In the genomic region with DNA sequence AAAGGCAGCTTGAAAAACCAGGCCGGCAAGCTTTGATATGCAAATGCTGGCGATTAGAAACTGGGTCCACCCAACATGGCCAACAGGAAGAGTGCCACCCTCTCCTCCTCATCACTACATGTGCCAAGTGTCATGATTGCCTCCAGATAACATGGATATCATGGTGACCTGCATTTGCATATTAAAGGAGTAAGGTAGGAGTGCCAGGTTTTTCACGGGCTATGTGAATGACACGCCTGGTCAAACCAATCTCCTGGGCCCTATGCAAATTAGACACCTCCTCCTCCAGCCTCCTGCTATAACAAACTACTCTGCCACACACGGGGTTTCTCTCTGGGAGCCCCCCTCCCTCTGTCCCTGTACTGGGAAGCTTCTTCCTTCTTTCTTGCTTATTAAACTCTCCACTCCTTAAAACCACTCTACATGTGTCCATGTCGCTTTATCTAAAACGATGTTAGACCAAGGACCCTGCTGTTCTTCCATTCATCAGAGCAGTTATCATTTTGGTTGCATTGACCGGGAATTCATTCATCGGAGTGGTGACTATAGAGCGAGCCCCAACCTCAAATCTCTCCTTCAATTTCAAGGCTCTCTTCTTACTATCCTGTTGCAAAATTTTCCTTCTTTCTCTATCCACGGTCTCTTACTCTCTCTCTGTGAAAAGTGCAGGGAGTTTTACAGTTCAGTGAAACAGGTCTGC, we compare ENCODE assay signal across 1 cellular context.
TF ChIP-seq lines count a peak whose summit lies in the region.

No MANE protein-coding gene starts in this region.

TF ChIP-seq in HCT116, 20 proteins besides CTCF, POLR2A, EP300 and RAD21 (continued from another document):
- no peak for TF ChIP-seq EGR1 (IDR thresholded peaks at IDR 0.05; ENCODE audit: low read depth)
TF ChIP-seq in HCT116: peak in this region for 0.
